In genomic region chr3:66991478-66991877, GRCh38 we compare ENCODE assay signal across 16 cellular contexts. TPM values are rescaled to one million over a fixed set of nuclear protein-coding genes. Genes with fewer than 3 reads are reported as not detected.
A peak's percentile ranks its signal among the peaks of the same experiment; 100 is the strongest.
DNase-seq lines count a peak whose midpoint lies in the region; ATAC-seq lines count a peak whose summit lies in the region.
"Had no signal": no experiment of that assay in that cellular context is flagged by ENCODE, and none has a peak within 500 bp of the region (broad histone marks: within the 10 kb centered on the region; RNA-seq: fewer than 3 reads in every experiment).

No MANE protein-coding gene starts in this region.

- H3K27ac ChIP-seq in epithelial cell of prostate: no peak overlapping the region
- H3K27ac ChIP-seq: 22Rv1, gastroesophageal sphincter, left lung, VCaP had no signal

- DNase-seq in DMS53 (lab: John Stamatoyannopoulos, UW) (peak; percentile 6), DMS53 treated with DMSO at 0.1 percent for 48 hours (lab: John Stamatoyannopoulos, UW; ENCODE audit: unreplicated experiment) (no peak), OCI-M1 (lab: John Stamatoyannopoulos, UW) (peak; percentile 54), epithelial cell of prostate (ENCODE audit: low read depth, low spot score) (peak; percentile 46), stromal cell of bone marrow (ENCODE audit: low read depth) (peak; percentile 38), occipital lobe (lab: John Stamatoyannopoulos, UW) (no peak), NCI-H748 (lab: John Stamatoyannopoulos, UW; ENCODE audit: unreplicated experiment) (no peak)
- DNase-seq: DMS79 treated with DMSO at 0.1 percent for 48 hours, left lung, nucleus accumbens, RPMI8226 had no signal

- ATAC-seq in GM21390 (IDR thresholded peaks at IDR 0.05; ENCODE audit: unreplicated experiment): no peak
- ATAC-seq: gastroesophageal sphincter; left lung; stimulated activated memory B cell treated with anti-CD40 and anti-IgM and Interleukin-4, amounts not matched to agents 10 μg/mL and 1 μg/mL and 100 μg/mL, for 72 hours had no signal

RNA-seq across cellular contexts. Expression of gene KBTBD8, which starts 6.6 kb away (rescaled TPM):
- 26.8 TPM for total RNA-seq in occipital lobe

Comparison
In these comparisons a context has a peak if more than half of its experiments do, and no peak if none do; other contexts are left out.
1. DNase-seq: peak in DMS53 (single experiment), OCI-M1 (single experiment), epithelial cell of prostate (single experiment) and stromal cell of bone marrow (single experiment); none in DMS53 treated with DMSO at 0.1 percent for 48 hours (single experiment), occipital lobe (single experiment) and NCI-H748 (single experiment).